In the genomic region with DNA sequence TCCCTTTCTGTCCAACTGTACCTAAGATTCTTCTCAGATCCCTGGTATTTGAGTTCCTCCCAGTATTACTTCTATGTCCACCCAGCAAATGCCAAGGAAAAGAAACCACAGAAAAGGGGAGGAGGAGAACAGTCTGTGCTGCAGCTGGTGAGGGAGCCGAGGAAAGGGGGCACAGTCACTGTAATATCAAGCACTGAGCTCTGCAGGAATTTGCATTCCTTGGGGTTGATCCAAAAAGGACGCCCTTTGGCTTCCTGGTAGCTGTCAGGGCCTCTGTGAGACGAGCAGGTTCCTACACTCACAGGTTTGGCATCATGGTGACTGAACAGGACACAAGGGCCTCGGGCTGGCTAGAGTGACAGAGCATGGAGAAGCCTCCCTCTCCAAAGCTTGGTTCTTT, we compare ENCODE assay signal across 1 cellular context.
TF ChIP-seq lines count a peak whose summit lies in the region.

No MANE protein-coding gene starts in this region.

TF ChIP-seq in SK-N-SH treated with all-trans-retinoic acid at 6 μM for 48 hours, 23 proteins besides CTCF, POLR2A, EP300 and RAD21 (continued from another document):
- TF ChIP-seq, protein P1, sequence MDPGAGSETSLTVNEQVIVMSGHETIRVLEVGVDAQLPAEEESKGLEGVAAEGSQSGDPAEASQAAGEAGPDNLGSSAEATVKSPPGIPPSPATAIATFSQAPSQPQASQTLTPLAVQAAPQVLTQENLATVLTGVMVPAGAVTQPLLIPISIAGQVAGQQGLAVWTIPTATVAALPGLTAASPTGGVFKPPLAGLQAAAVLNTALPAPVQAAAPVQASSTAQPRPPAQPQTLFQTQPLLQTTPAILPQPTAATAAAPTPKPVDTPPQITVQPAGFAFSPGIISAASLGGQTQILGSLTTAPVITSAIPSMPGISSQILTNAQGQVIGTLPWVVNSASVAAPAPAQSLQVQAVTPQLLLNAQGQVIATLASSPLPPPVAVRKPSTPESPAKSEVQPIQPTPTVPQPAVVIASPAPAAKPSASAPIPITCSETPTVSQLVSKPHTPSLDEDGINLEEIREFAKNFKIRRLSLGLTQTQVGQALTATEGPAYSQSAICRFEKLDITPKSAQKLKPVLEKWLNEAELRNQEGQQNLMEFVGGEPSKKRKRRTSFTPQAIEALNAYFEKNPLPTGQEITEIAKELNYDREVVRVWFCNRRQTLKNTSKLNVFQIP (CRISPR knock-in tag; IDR thresholded peaks at IDR 0.05; ENCODE audit: borderline replicate concordance, low read depth) = no peak
- TF ChIP-seq ZNF565 (CRISPR knock-in tag; conservative IDR thresholded peaks at IDR 0.05; ENCODE audit: low read depth) (no peak), TOX (CRISPR knock-in tag; IDR thresholded peaks at IDR 0.05; ENCODE audit: borderline replicate concordance) (no peak), ZFP3 (CRISPR knock-in tag; IDR thresholded peaks at IDR 0.05) (no peak), ZFP30 (CRISPR knock-in tag; IDR thresholded peaks at IDR 0.05) (no peak)
